In genomic region chr16:15916323-15916722, GRCh38 we compare ENCODE assay signal across 12 cellular contexts. TPM values are rescaled to one million over a fixed set of nuclear protein-coding genes. Genes with fewer than 3 reads are reported as not detected.
"Had no signal": no experiment of that assay in that cellular context is flagged by ENCODE, and none has a peak within 500 bp of the region (broad histone marks: within the 10 kb centered on the region; RNA-seq: fewer than 3 reads in every experiment).

No MANE protein-coding gene starts in this region.

- H3K9ac ChIP-seq: GM23248 had no signal

- H3K4me3 Mint-ChIP-seq: GM23338, H9, HFFc6 had no signal

- DNase-seq: GM23248, GOT3, H7, H9, HCEC 1CT, HFFc6 had no signal

- H3K4me3 ChIP-seq: GM23248, GM23338, HAP-1 had no signal

- H3K36me3 ChIP-seq: HAP-1 had no signal

- FAIRE-seq: H1, H54 had no signal

- H3K4me1 Mint-ChIP-seq: GM23338, H9 had no signal

- H2AFZ ChIP-seq: GM23248, GM23338 had no signal

- H3K9me3 ChIP-seq: HAP-1 had no signal

- ATAC-seq: GM23338, HCT116 had no signal

- H3K4me1 ChIP-seq: HAP-1 had no signal

- H3K27ac Mint-ChIP-seq: GM23338, H9, HFFc6 had no signal

- H3K27ac ChIP-seq: GM23248 had no signal

- H3K4me2 ChIP-seq: GM23338 had no signal

RNA-seq across cellular contexts. Expression of gene MYH11, which starts 59.5 kb away (rescaled TPM):
- total RNA-seq: GM23248, H4, H7 had no signal
